2 cellular contexts compared by ENCODE assay signal in genomic region chr11:68181719-68182451, GRCh38.
TF ChIP-seq lines count a peak whose summit lies in the region.

No MANE protein-coding gene starts in this region.

TF ChIP-seq in HEK293, 187 proteins besides CTCF, POLR2A, EP300 and RAD21:
- TF ChIP-seq PRDM6 (tag by site-specific recombination; IDR thresholded peaks at IDR 0.05) (peak; percentile 40; the same call in 1 of the 2 replicates), ZNF549 (tag by site-specific recombination; IDR thresholded peaks at IDR 0.05) (no peak), SP7 (tag by site-specific recombination; IDR thresholded peaks at IDR 0.05) (peak; percentile 65)

TF ChIP-seq in GM12878, 131 proteins besides CTCF, POLR2A, EP300 and RAD21:
- TF ChIP-seq ZNF384 (IDR thresholded peaks at IDR 0.05; ENCODE audit: borderline replicate concordance, low read depth, low read length): no peak
- TF ChIP-seq EED (IDR thresholded peaks at IDR 0.05; ENCODE audit: low read depth): 0 out of 2 replicates have a peak, but pooled peaks have one; percentile 18
- TF ChIP-seq IRF4 (IDR thresholded peaks at IDR 0.05; ENCODE audit: low read depth, low read length): no peak
- TF ChIP-seq IKZF1 (conservative IDR thresholded peaks at IDR 0.05): no peak
- TF ChIP-seq CREM (IDR thresholded peaks at IDR 0.05; ENCODE audit: low read depth): peak; percentile 35; the same call in 1 of the 2 replicates
- TF ChIP-seq MEF2A (IDR thresholded peaks at IDR 0.05; ENCODE audit: insufficient read depth, low read depth, low read length): peak; percentile 52; the same call in 1 of the 2 replicates
- peak; percentile 42; the same call in 1 of the 2 replicates for TF ChIP-seq JUNB (IDR thresholded peaks at IDR 0.05)
- TF ChIP-seq RUNX3 (IDR thresholded peaks at IDR 0.05; ENCODE audit: low read length): peak; percentile 15; the same call in 1 of the 2 replicates
